Comparison of ENCODE assay signal across 1 cellular context in the genomic region with DNA sequence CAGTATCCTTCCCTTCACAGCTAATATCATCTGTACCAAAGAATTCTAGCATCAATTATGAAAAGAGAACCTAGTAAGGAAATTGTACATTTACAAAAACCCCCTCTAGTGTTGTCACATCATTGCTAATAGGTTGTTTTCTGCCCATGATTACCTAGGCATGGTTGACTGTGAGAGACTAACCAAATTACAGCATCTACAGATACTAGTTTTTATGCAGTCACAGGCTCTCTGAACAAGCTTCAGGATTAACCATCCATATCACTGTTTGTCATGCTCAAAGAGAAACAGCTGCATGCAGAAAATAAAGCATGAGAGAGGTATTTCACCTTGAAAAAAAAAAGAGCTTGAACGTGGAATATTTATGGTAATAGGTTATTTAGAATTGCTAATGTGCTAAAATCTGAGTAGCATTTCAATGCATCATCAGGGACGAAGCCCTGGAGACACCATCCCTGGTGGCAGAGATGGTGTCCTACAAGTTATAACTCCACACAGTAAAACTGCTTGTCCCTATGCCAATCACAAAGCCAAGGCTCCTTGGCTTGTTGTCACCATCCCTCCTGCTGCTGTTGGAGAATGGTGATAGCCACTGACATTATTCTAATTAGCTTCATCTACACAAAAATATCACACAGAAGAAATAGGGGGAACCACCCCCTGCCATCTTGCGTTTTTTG.
TF ChIP-seq lines count a peak whose summit lies in the region.

No MANE protein-coding gene starts in this region.

TF ChIP-seq in HepG2, 621 proteins besides CTCF, POLR2A, EP300 and RAD21 (continued from another document):
- TF ChIP-seq, protein P1, sequence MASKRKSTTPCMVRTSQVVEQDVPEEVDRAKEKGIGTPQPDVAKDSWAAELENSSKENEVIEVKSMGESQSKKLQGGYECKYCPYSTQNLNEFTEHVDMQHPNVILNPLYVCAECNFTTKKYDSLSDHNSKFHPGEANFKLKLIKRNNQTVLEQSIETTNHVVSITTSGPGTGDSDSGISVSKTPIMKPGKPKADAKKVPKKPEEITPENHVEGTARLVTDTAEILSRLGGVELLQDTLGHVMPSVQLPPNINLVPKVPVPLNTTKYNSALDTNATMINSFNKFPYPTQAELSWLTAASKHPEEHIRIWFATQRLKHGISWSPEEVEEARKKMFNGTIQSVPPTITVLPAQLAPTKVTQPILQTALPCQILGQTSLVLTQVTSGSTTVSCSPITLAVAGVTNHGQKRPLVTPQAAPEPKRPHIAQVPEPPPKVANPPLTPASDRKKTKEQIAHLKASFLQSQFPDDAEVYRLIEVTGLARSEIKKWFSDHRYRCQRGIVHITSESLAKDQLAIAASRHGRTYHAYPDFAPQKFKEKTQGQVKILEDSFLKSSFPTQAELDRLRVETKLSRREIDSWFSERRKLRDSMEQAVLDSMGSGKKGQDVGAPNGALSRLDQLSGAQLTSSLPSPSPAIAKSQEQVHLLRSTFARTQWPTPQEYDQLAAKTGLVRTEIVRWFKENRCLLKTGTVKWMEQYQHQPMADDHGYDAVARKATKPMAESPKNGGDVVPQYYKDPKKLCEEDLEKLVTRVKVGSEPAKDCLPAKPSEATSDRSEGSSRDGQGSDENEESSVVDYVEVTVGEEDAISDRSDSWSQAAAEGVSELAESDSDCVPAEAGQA (IDR thresholded peaks at IDR 0.05; ENCODE audit: low read depth), result no peak
- TF ChIP-seq, protein P1 (CRISPR knock-in tag; IDR thresholded peaks at IDR 0.05; ENCODE audit: borderline replicate concordance), result no peak
- TF ChIP-seq ZKSCAN5 (CRISPR knock-in tag; IDR thresholded peaks at IDR 0.05) (no peak), ZNF788 (CRISPR knock-in tag; IDR thresholded peaks at IDR 0.05; ENCODE audit: borderline replicate concordance) (no peak), ELF1 (CRISPR knock-in tag; IDR thresholded peaks at IDR 0.05) (no peak), PCBP1 (IDR thresholded peaks at IDR 0.05; ENCODE audit: borderline replicate concordance, low read depth, low read length) (no peak), ZNF274 (CRISPR knock-in tag; IDR thresholded peaks at IDR 0.05) (no peak), ZNF569 (CRISPR knock-in tag; IDR thresholded peaks at IDR 0.05; ENCODE audit: borderline replicate concordance) (no peak), NCOA5 (CRISPR knock-in tag; IDR thresholded peaks at IDR 0.05) (no peak), ZNF446 (CRISPR knock-in tag; IDR thresholded peaks at IDR 0.05) (no peak), ZBTB38 (CRISPR knock-in tag; IDR thresholded peaks at IDR 0.05) (no peak), SP1 (IDR thresholded peaks at IDR 0.05) (no peak), SP1 (CRISPR knock-in tag; IDR thresholded peaks at IDR 0.05) (no peak)
- TF ChIP-seq, protein P2, sequence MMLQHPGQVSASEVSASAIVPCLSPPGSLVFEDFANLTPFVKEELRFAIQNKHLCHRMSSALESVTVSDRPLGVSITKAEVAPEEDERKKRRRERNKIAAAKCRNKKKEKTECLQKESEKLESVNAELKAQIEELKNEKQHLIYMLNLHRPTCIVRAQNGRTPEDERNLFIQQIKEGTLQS (CRISPR knock-in tag; IDR thresholded peaks at IDR 0.05), result no peak
- TF ChIP-seq, protein P3, sequence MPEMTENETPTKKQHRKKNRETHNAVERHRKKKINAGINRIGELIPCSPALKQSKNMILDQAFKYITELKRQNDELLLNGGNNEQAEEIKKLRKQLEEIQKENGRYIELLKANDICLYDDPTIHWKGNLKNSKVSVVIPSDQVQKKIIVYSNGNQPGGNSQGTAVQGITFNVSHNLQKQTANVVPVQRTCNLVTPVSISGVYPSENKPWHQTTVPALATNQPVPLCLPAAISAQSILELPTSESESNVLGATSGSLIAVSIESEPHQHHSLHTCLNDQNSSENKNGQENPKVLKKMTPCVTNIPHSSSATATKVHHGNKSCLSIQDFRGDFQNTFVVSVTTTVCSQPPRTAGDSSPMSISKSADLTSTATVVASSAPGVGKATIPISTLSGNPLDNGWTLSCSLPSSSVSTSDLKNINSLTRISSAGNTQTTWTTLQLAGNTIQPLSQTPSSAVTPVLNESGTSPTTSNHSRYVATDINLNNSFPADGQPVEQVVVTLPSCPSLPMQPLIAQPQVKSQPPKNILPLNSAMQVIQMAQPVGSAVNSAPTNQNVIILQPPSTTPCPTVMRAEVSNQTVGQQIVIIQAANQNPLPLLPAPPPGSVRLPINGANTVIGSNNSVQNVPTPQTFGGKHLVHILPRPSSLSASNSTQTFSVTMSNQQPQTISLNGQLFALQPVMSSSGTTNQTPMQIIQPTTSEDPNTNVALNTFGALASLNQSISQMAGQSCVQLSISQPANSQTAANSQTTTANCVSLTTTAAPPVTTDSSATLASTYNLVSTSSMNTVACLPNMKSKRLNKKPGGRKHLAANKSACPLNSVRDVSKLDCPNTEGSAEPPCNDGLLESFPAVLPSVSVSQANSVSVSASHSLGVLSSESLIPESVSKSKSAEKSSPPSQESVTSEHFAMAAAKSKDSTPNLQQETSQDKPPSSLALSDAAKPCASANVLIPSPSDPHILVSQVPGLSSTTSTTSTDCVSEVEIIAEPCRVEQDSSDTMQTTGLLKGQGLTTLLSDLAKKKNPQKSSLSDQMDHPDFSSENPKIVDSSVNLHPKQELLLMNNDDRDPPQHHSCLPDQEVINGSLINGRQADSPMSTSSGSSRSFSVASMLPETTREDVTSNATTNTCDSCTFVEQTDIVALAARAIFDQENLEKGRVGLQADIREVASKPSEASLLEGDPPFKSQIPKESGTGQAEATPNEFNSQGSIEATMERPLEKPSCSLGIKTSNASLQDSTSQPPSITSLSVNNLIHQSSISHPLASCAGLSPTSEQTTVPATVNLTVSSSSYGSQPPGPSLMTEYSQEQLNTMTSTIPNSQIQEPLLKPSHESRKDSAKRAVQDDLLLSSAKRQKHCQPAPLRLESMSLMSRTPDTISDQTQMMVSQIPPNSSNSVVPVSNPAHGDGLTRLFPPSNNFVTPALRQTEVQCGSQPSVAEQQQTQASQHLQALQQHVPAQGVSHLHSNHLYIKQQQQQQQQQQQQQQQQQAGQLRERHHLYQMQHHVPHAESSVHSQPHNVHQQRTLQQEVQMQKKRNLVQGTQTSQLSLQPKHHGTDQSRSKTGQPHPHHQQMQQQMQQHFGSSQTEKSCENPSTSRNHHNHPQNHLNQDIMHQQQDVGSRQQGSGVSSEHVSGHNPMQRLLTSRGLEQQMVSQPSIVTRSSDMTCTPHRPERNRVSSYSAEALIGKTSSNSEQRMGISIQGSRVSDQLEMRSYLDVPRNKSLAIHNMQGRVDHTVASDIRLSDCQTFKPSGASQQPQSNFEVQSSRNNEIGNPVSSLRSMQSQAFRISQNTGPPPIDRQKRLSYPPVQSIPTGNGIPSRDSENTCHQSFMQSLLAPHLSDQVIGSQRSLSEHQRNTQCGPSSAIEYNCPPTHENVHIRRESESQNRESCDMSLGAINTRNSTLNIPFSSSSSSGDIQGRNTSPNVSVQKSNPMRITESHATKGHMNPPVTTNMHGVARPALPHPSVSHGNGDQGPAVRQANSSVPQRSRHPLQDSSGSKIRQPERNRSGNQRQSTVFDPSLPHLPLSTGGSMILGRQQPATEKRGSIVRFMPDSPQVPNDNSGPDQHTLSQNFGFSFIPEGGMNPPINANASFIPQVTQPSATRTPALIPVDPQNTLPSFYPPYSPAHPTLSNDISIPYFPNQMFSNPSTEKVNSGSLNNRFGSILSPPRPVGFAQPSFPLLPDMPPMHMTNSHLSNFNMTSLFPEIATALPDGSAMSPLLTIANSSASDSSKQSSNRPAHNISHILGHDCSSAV (CRISPR knock-in tag; IDR thresholded peaks at IDR 0.05; ENCODE audit: borderline replicate concordance), result no peak
- TF ChIP-seq, protein P4, sequence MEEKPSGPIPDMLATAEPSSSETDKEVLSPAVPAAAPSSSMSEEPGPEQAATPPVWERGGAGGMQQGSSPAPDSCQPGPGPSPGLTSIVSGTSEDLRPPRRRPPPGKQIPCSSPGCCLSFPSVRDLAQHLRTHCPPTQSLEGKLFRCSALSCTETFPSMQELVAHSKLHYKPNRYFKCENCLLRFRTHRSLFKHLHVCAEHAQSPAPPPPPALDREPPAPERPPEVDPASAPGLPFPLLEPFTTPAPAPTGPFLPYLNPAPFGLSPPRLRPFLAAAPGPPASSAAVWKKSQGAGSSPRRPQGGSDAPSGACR (CRISPR knock-in tag; IDR thresholded peaks at IDR 0.05), result no peak
- TF ChIP-seq, protein P5, sequence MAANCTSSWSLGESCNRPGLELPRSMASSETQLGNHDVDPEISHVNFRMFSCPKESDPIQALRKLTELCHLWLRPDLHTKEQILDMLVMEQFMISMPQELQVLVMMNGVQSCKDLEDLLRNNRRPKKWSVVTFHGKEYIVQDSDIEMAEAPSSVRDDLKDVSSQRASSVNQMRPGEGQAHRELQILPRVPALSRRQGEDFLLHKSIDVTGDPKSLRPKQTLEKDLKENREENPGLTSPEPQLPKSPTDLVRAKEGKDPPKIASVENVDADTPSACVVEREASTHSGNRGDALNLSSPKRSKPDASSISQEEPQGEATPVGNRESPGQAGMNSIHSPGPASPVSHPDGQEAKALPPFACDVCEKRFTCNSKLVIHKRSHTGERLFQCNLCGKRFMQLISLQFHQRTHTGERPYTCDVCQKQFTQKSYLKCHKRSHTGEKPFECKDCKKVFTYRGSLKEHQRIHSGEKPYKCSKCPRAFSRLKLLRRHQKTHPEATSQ (CRISPR knock-in tag; IDR thresholded peaks at IDR 0.05; ENCODE audit: borderline replicate concordance), result no peak
TF ChIP-seq in HepG2: peak in this region for 0.
